Comparison of ENCODE assay signal across 10 cellular contexts in genomic region chr6:331622-332521, GRCh38. TPM values are rescaled to one million over a fixed set of nuclear protein-coding genes. Genes with fewer than 3 reads are reported as not detected.
DNase-seq lines count a peak whose midpoint lies in the region; ATAC-seq and TF ChIP-seq lines count a peak whose summit lies in the region.
"Had no signal": no experiment of that assay in that cellular context is flagged by ENCODE, and none has a peak within 500 bp of the region (broad histone marks: within the 10 kb centered on the region; RNA-seq: fewer than 3 reads in every experiment).

No MANE protein-coding gene starts in this region.

- 71 to 77% (median 75%) methylated on average over 13 of the region's 13 CpGs for WGBS in stomach, 5 donors

- H3K36me3 ChIP-seq in stomach, result no peaks in the 10 kb centered on the region
- H3K36me3 ChIP-seq: sigmoid colon, thyroid gland had no signal

- TF ChIP-seq POLR2A in stomach (IDR thresholded peaks at IDR 0.05), result no peak

- ATAC-seq in GM19463 (IDR thresholded peaks at IDR 0.05; ENCODE audit: unreplicated experiment) (peak; percentile 47), HG03064 (IDR thresholded peaks at IDR 0.05; ENCODE audit: low read depth, unreplicated experiment) (peak; percentile 35), left lobe of liver (peak; percentile 24)

- no peaks in the 10 kb centered on the region for H3K27me3 ChIP-seq in stomach
- H3K27me3 ChIP-seq: sigmoid colon, thyroid gland had no signal

- H3K4me3 ChIP-seq in stomach, result no peak overlapping the region
- H3K4me3 ChIP-seq: thyroid gland had no signal

- intact Hi-C loops in stomach (cut with DNase I; ENCODE audit: low total_unique reads), result no loop called here

- DNase-seq in GM13977 (ENCODE audit: low spot score) (peak; percentile 84), left lobe of liver (ENCODE audit: low spot score) (no peak), stomach (no peak), GDM1 (lab: John Stamatoyannopoulos, UW) (no peak), HK-2 (ENCODE audit: unreplicated experiment) (no peak), islet precursor cell (no peak)
- DNase-seq: thyroid gland had no signal

- peaks cover 7 to 20% (median 18%) of the 10 kb centered on the region in 4 donors for H3K4me1 ChIP-seq in stomach

- no peak for TF ChIP-seq EP300 in stomach (IDR thresholded peaks at IDR 0.05)

- no peaks in the 10 kb centered on the region for H3K9me3 ChIP-seq in stomach
- H3K9me3 ChIP-seq: sigmoid colon, thyroid gland had no signal

- TF ChIP-seq CTCF in GM13977 (IDR thresholded peaks at IDR 0.05; ENCODE audit: extremely low read depth, insufficient read depth, missing control alignments), result peak; percentile 36
- no peak for TF ChIP-seq CTCF in stomach (IDR thresholded peaks at IDR 0.05)

- in situ Hi-C loops in GM13977 (cut with MboI; ENCODE audit: low pct_unique_long_range_greater_than_20kb, low sequenced_read_pairs, unreplicated experiment), result no loop called here

- H3K27ac ChIP-seq in stomach, result no peak overlapping the region

RNA-seq across cellular contexts. Expression of gene DUSP22, which starts 39.6 kb away (rescaled TPM):
- total RNA-seq in left lobe of liver, result 15.9 TPM
- total RNA-seq in stomach, result 100 to 1,000 TPM in 1 of 5 donors, 10 to 100 TPM in 4; 15.6 to 338 (median 31.2) TPM
- 10 to 100 TPM; 33.9 to 43.7 (median 35.7) TPM for polyA plus RNA-seq in stomach

RNA-seq across cellular contexts. Expression of gene IRF4, which starts 59.7 kb away (rescaled TPM):
- total RNA-seq in left lobe of liver, result 1.7 TPM
- 1 to 10 TPM in 4 of 5 donors, not detected in 1; 2.6 to 7.0 (median 5.9) TPM for total RNA-seq in stomach
- polyA plus RNA-seq in stomach, result 1 to 10 TPM in 1 of 3 donors, under 1 TPM in 2; 0.48 to 1.1 (median 0.56) TPM
